In genomic region chr3:170848294-170848917, GRCh38 we compare ENCODE assay signal across 10 cellular contexts. TPM values are rescaled to one million over a fixed set of nuclear protein-coding genes. Genes with fewer than 3 reads are reported as not detected.
DNase-seq lines count a peak whose midpoint lies in the region; ATAC-seq and TF ChIP-seq lines count a peak whose summit lies in the region.
"Had no signal": no experiment of that assay in that cellular context is flagged by ENCODE, and none has a peak within 500 bp of the region (broad histone marks: within the 10 kb centered on the region; RNA-seq: fewer than 3 reads in every experiment).

No MANE protein-coding gene starts in this region.

- H3K4me1 ChIP-seq in mucosa of descending colon (ENCODE audit: low read depth): no peaks in the 10 kb centered on the region

- no peaks in the 10 kb centered on the region for H3K36me3 Mint-ChIP-seq in osteocyte (ENCODE audit: unreplicated experiment)
- no peaks in the 10 kb centered on the region for H3K36me3 Mint-ChIP-seq in activated CD8-positive, alpha-beta memory T cell treated with anti-CD3 and anti-CD28 coated beads, Interleukin-2, amount 10 ng/mL, durations not matched to agents 7 days and 5 days
- H3K36me3 Mint-ChIP-seq: CD8-positive, alpha-beta memory T cell had no signal

- H3K27me3 Mint-ChIP-seq in osteocyte (ENCODE audit: unreplicated experiment): peaks cover 16% of the 10 kb centered on the region
- H3K27me3 Mint-ChIP-seq in activated CD8-positive, alpha-beta memory T cell treated with anti-CD3 and anti-CD28 coated beads, Interleukin-2, amount 10 ng/mL, durations not matched to agents 7 days and 5 days: peaks cover 20% of the 10 kb centered on the region

- TF ChIP-seq CTCF in cardiac fibroblast (IDR thresholded peaks at IDR 0.05; ENCODE audit: low read depth, low read length) (peak; percentile 36), osteocyte (IDR thresholded peaks at IDR 0.05) (peak; percentile 63), mucosa of descending colon (IDR thresholded peaks at IDR 0.05) (no peak)

- ATAC-seq in mucosa of descending colon: no peak
- ATAC-seq in activated CD8-positive, alpha-beta memory T cell treated with anti-CD3 and anti-CD28 coated beads, Interleukin-2, amount 10 ng/mL, durations not matched to agents 7 days and 5 days: no peak

- H3K36me3 ChIP-seq in mucosa of descending colon (ENCODE audit: low read depth): no peaks in the 10 kb centered on the region

- no peak overlapping the region for H3K27ac Mint-ChIP-seq in osteocyte (ENCODE audit: unreplicated experiment)
- no peak overlapping the region for H3K27ac Mint-ChIP-seq in activated CD8-positive, alpha-beta memory T cell treated with anti-CD3 and anti-CD28 coated beads, Interleukin-2, amount 10 ng/mL, durations not matched to agents 7 days and 5 days
- H3K27ac Mint-ChIP-seq: activated naive CD4-positive, alpha-beta T cell treated with anti-CD3 and anti-CD28 coated beads for 36 hours; CD8-positive, alpha-beta memory T cell had no signal

- peaks cover 7% of the 10 kb centered on the region for H3K4me1 Mint-ChIP-seq in osteocyte (ENCODE audit: unreplicated experiment)
- H3K4me1 Mint-ChIP-seq in activated CD8-positive, alpha-beta memory T cell treated with anti-CD3 and anti-CD28 coated beads, Interleukin-2, amount 10 ng/mL, durations not matched to agents 7 days and 5 days: no peaks in the 10 kb centered on the region
- H3K4me1 Mint-ChIP-seq: CD8-positive, alpha-beta memory T cell had no signal

- H3K4me3 ChIP-seq in cardiac fibroblast (replicated peaks in 1 of 2; ENCODE audit: low read depth in 2 of 2, low read length in 2 of 2): no peak overlapping the region
- H3K4me3 ChIP-seq in mucosa of descending colon: no peak overlapping the region

- no peak overlapping the region for H3K4me3 Mint-ChIP-seq in osteocyte (ENCODE audit: unreplicated experiment)
- H3K4me3 Mint-ChIP-seq in activated CD8-positive, alpha-beta memory T cell treated with anti-CD3 and anti-CD28 coated beads, Interleukin-2, amount 10 ng/mL, durations not matched to agents 7 days and 5 days: no peak overlapping the region
- H3K4me3 Mint-ChIP-seq: activated naive CD4-positive, alpha-beta T cell treated with anti-CD3 and anti-CD28 coated beads for 36 hours; CD8-positive, alpha-beta memory T cell had no signal

- DNase-seq in NCI-H2171 treated with DMSO at 0.1 percent for 48 hours (lab: John Stamatoyannopoulos, UW) (peak; percentile 57), NCI-H2171 (lab: John Stamatoyannopoulos, UW) (no peak), M059J (ENCODE audit: low read depth) (peak; percentile 39), cardiac fibroblast (ENCODE audit: low read depth in 2 of 2) (peak; percentile 54 to 55), osteocyte (ENCODE audit: extremely low spot score, unreplicated experiment) (no peak), posterior cingulate gyrus (no peak), mucosa of descending colon (no peak)
- DNase-seq in activated CD8-positive, alpha-beta memory T cell treated with anti-CD3 and anti-CD28 coated beads, Interleukin-2, amount 10 ng/mL, durations not matched to agents 7 days and 5 days: no peak
- DNase-seq: activated naive CD4-positive, alpha-beta T cell treated with anti-CD3 and anti-CD28 coated beads for 36 hours; CD8-positive, alpha-beta memory T cell had no signal

- CTCF ChIA-PET in activated CD8-positive, alpha-beta memory T cell treated with anti-CD3 and anti-CD28 coated beads, Interleukin-2, amount 10 ng/mL, durations not matched to agents 7 days and 5 days (lab: Charles Lee): interaction anchor here (1.0 to 2.7 kb wide), 3 partner anchors 10 to 37 kb away, joined by 3 to 14 read pairs (median 3); no protein-coding TSS in a partner anchor

- H3K9me3 ChIP-seq in mucosa of descending colon: no peaks in the 10 kb centered on the region

- H3K9me3 Mint-ChIP-seq in osteocyte (ENCODE audit: unreplicated experiment): no peaks in the 10 kb centered on the region
- no peaks in the 10 kb centered on the region for H3K9me3 Mint-ChIP-seq in activated CD8-positive, alpha-beta memory T cell treated with anti-CD3 and anti-CD28 coated beads, Interleukin-2, amount 10 ng/mL, durations not matched to agents 7 days and 5 days (ENCODE audit: low read depth)
- H3K9me3 Mint-ChIP-seq: CD8-positive, alpha-beta memory T cell had no signal

- intact Hi-C loops in posterior cingulate gyrus (cut with DNase I): no loop called here
- intact Hi-C loops in mucosa of descending colon (cut with DNase I, micrococcal nuclease): no loop called here

RNA-seq across cellular contexts. Expression of gene RPL22L1, which starts 21.6 kb away (rescaled TPM):
- total RNA-seq in M059J (2014; rRNA removed; shearing (Covaris generic)): 64.3 and 106 TPM in 2 replicates
- 39.4 and 43.7 TPM in 2 replicates for total RNA-seq in osteocyte
- total RNA-seq in mucosa of descending colon: 10 to 100 TPM; 20.9 to 31.4 (median 24.3) TPM
- total RNA-seq in activated CD8-positive, alpha-beta memory T cell treated with anti-CD3 and anti-CD28 coated beads, Interleukin-2, amount 10 ng/mL, durations not matched to agents 7 days and 5 days: 100 to 1,000 TPM; 116 to 149 TPM

Comparison
In these comparisons a context has a peak if more than half of its experiments do, and no peak if none do; other contexts are left out.
1. DNase-seq: peak in NCI-H2171 treated with DMSO at 0.1 percent for 48 hours (single experiment), M059J (single experiment) and cardiac fibroblast (2 of 2); none in NCI-H2171 (single experiment), osteocyte (single experiment), posterior cingulate gyrus (0 of 10), mucosa of descending colon (0 of 3) and activated CD8-positive, alpha-beta memory T cell treated with anti-CD3 and anti-CD28 coated beads, Interleukin-2, amount 10 ng/mL, durations not matched to agents 7 days and 5 days (single experiment).